Comparison of ENCODE assay signal across 1 cellular context in genomic region chr1:6496890-6497214, GRCh38.
TF ChIP-seq lines count a peak whose summit lies in the region.

No MANE protein-coding gene starts in this region.

TF ChIP-seq in GM12878, 131 proteins besides CTCF, POLR2A, EP300 and RAD21:
- TF ChIP-seq SUZ12 (IDR thresholded peaks at IDR 0.05; ENCODE audit: unreplicated experiment) (peak; percentile 52), PBX3 (IDR thresholded peaks at IDR 0.05; ENCODE audit: insufficient replicate concordance, low read depth, low read length) (no peak)
